ENCODE assay signal across 19 cellular contexts in genomic region chr13:114260818-114261217, GRCh38. TPM values are rescaled to one million over a fixed set of nuclear protein-coding genes. Genes with fewer than 3 reads are reported as not detected.
A peak's percentile ranks its signal among the peaks of the same experiment; 100 is the strongest.
DNase-seq lines count a peak whose midpoint lies in the region; ATAC-seq, FAIRE-seq and TF ChIP-seq lines count a peak whose summit lies in the region.
"Had no signal": no experiment of that assay in that cellular context is flagged by ENCODE, and none has a peak within 500 bp of the region (broad histone marks: within the 10 kb centered on the region; RNA-seq: fewer than 3 reads in every experiment).

No MANE protein-coding gene starts in this region.

- H3K9me3 ChIP-seq in Karpas-422 (ENCODE audit: low read length) = no peaks in the 10 kb centered on the region
- H3K9me3 ChIP-seq: A549, pancreas, SK-N-SH had no signal

- no peak for ATAC-seq in activated CD8-positive, alpha-beta T cell treated with anti-CD3 and anti-CD28 coated beads, Interleukin-2, amount 10 ng/mL, durations not matched to agents 7 days and 5 days
- ATAC-seq: A549 had no signal

- no peak overlapping the region for H3K4me3 ChIP-seq in Karpas-422 (ENCODE audit: low read length)
- H3K4me3 ChIP-seq: A549, pancreas had no signal

- CTCF ChIA-PET in activated CD8-positive, alpha-beta T cell treated with anti-CD3 and anti-CD28 coated beads, Interleukin-2, amount 10 ng/mL, durations not matched to agents 7 days and 5 days (lab: Charles Lee) = no interaction called here
- CTCF ChIA-PET in GM10248 (lab: Yijun Ruan, JAX) = interaction anchor here (2.2 kb wide), 1 partner anchor 25 kb away, joined by 4 read pairs; no protein-coding TSS in a partner anchor

- H3K4me1 Mint-ChIP-seq in activated naive CD4-positive, alpha-beta T cell treated with anti-CD3 and anti-CD28 coated beads, Interleukin-2, amount 50 U/mL, for 24 hours = peaks cover 32% of the 10 kb centered on the region
- peaks cover 53% of the 10 kb centered on the region for H3K4me1 Mint-ChIP-seq in activated CD8-positive, alpha-beta T cell treated with anti-CD3 and anti-CD28 coated beads, Interleukin-2, amount 10 ng/mL, durations not matched to agents 7 days and 5 days (ENCODE audit: low read depth)
- peaks cover 26% of the 10 kb centered on the region for H3K4me1 Mint-ChIP-seq in nephron progenitor cell

- peak overlapping the region; percentile 64 for H3K27ac Mint-ChIP-seq in activated naive CD4-positive, alpha-beta T cell treated with anti-CD3 and anti-CD28 coated beads, Interleukin-2, amount 50 U/mL, for 24 hours
- peak overlapping the region; percentile 40 for H3K27ac Mint-ChIP-seq in activated CD8-positive, alpha-beta T cell treated with anti-CD3 and anti-CD28 coated beads, Interleukin-2, amount 10 ng/mL, durations not matched to agents 7 days and 5 days
- H3K27ac Mint-ChIP-seq in nephron progenitor cell = peak overlapping the region; percentile 78

- H3K27me3 Mint-ChIP-seq in activated naive CD4-positive, alpha-beta T cell treated with anti-CD3 and anti-CD28 coated beads, Interleukin-2, amount 50 U/mL, for 24 hours = no peaks in the 10 kb centered on the region
- H3K27me3 Mint-ChIP-seq in activated CD8-positive, alpha-beta T cell treated with anti-CD3 and anti-CD28 coated beads, Interleukin-2, amount 10 ng/mL, durations not matched to agents 7 days and 5 days (ENCODE audit: low read depth) = no peaks in the 10 kb centered on the region
- peaks cover 3% of the 10 kb centered on the region for H3K27me3 Mint-ChIP-seq in nephron progenitor cell (ENCODE audit: low read depth, poor library complexity)

- peak; percentile 66 for FAIRE-seq in GM19239 (lab: Jason Lieb, UNC)
- FAIRE-seq: A549, pancreas had no signal

- POLR2A ChIA-PET in activated CD8-positive, alpha-beta T cell treated with anti-CD3 and anti-CD28 coated beads, Interleukin-2, amount 10 ng/mL, durations not matched to agents 7 days and 5 days (lab: Charles Lee) = no interaction called here
- POLR2A ChIA-PET in GM10248 (lab: Yijun Ruan, JAX) = no interaction called here

- H3K27me3 ChIP-seq in Karpas-422 (ENCODE audit: low read length) = no peaks in the 10 kb centered on the region
- H3K27me3 ChIP-seq: pancreas had no signal

- H3K9me3 Mint-ChIP-seq in activated naive CD4-positive, alpha-beta T cell treated with anti-CD3 and anti-CD28 coated beads, Interleukin-2, amount 50 U/mL, for 24 hours = no peaks in the 10 kb centered on the region
- H3K9me3 Mint-ChIP-seq in activated CD8-positive, alpha-beta T cell treated with anti-CD3 and anti-CD28 coated beads, Interleukin-2, amount 10 ng/mL, durations not matched to agents 7 days and 5 days (ENCODE audit: insufficient read depth) = no peaks in the 10 kb centered on the region
- no peaks in the 10 kb centered on the region for H3K9me3 Mint-ChIP-seq in nephron progenitor cell

- H3K79me2 ChIP-seq in Karpas-422 (ENCODE audit: low read length) = peaks cover 4% of the 10 kb centered on the region; the same call in 1 of the 2 replicates

- no peaks in the 10 kb centered on the region for H4K20me1 ChIP-seq in Karpas-422 (ENCODE audit: insufficient read depth, low read depth, low read length)

- H3K9me2 ChIP-seq in Karpas-422 (replicated peaks; ENCODE audit: insufficient read depth, low read length) = no peaks in the 10 kb centered on the region
- H3K9me2 ChIP-seq: SK-N-SH had no signal

- no peak overlapping the region for H3K4me3 Mint-ChIP-seq in activated naive CD4-positive, alpha-beta T cell treated with anti-CD3 and anti-CD28 coated beads, Interleukin-2, amount 50 U/mL, for 24 hours
- no peak overlapping the region for H3K4me3 Mint-ChIP-seq in activated CD8-positive, alpha-beta T cell treated with anti-CD3 and anti-CD28 coated beads, Interleukin-2, amount 10 ng/mL, durations not matched to agents 7 days and 5 days
- no peak overlapping the region for H3K4me3 Mint-ChIP-seq in nephron progenitor cell

- no peak overlapping the region for H2AFZ ChIP-seq in Karpas-422 (ENCODE audit: low read length)

- H3K4me2 ChIP-seq in Karpas-422 (ENCODE audit: low read depth, low read length, poor library complexity, severe bottlenecking) = no peak overlapping the region
- H3K4me2 ChIP-seq: A549, SK-N-SH had no signal

- no peak overlapping the region for H3K9ac ChIP-seq in Karpas-422 (ENCODE audit: low read length)
- H3K9ac ChIP-seq: SK-N-SH had no signal

- H3K36me3 Mint-ChIP-seq in activated naive CD4-positive, alpha-beta T cell treated with anti-CD3 and anti-CD28 coated beads, Interleukin-2, amount 50 U/mL, for 24 hours = peaks cover 30% of the 10 kb centered on the region
- peaks cover 75% of the 10 kb centered on the region for H3K36me3 Mint-ChIP-seq in activated CD8-positive, alpha-beta T cell treated with anti-CD3 and anti-CD28 coated beads, Interleukin-2, amount 10 ng/mL, durations not matched to agents 7 days and 5 days (ENCODE audit: low read depth)
- peaks cover 73% of the 10 kb centered on the region for H3K36me3 Mint-ChIP-seq in nephron progenitor cell (ENCODE audit: low read depth)

- TF ChIP-seq CTCF in nephron progenitor cell (IDR thresholded peaks at IDR 0.05) = no peak
- no peak for TF ChIP-seq CTCF in GM10248 (IDR thresholded peaks at IDR 0.05; ENCODE audit: control extremely low read depth, extremely low read depth, low read depth, missing control alignments)

- H3K27ac ChIP-seq in Karpas-422 (ENCODE audit: low read length) = no peak overlapping the region
- H3K27ac ChIP-seq: A549, HL-60 had no signal

- no peak for DNase-seq in activated naive CD4-positive, alpha-beta T cell treated with Interleukin-2 at 50 U/mL for 16 hours
- DNase-seq in GM19239 (ENCODE audit: insufficient read length, low spot score) = no peak
- DNase-seq in activated CD8-positive, alpha-beta T cell treated with anti-CD3 and anti-CD28 coated beads, Interleukin-2, amount 10 ng/mL, durations not matched to agents 7 days and 5 days = no peak
- no peak for DNase-seq in nephron progenitor cell
- DNase-seq in NCI-H2227 (lab: John Stamatoyannopoulos, UW; ENCODE audit: unreplicated experiment) = no peak
- no peak for DNase-seq in GM10248 (ENCODE audit: extremely low spot score)
- DNase-seq in Karpas-422 = no peak
- DNase-seq: activated CD4-positive, alpha-beta T cell treated with anti-CD3 and anti-CD28 coated beads for 4 hours; activated CD8-positive, alpha-beta memory T cell treated with anti-CD3 and anti-CD28 coated beads, Interleukin-2, amount 50 U/mL, for 48 hours; activated naive CD4-positive, alpha-beta T cell; C1 segment of cervical spinal cord; NCI-H1048; NCI-H446 treated with DMSO at 0.1 percent for 48 hours; NK-92 treated with Interleukin-12 subunit alpha and Interleukin-12 subunit beta, amount 100 ng/mL, for 24 hours; SK-N-SH had no signal

- peaks cover 89% of the 10 kb centered on the region for H3K36me3 ChIP-seq in Karpas-422 (ENCODE audit: insufficient read depth, low read length)

- H3K4me1 ChIP-seq in Karpas-422 (ENCODE audit: low read length) = no peaks in the 10 kb centered on the region
- H3K4me1 ChIP-seq: A549 had no signal

RNA-seq across cellular contexts. Expression of gene UPF3A, which starts 20.6 kb away (rescaled TPM):
- 10 to 100 TPM; 53.3 to 58.8 TPM for total RNA-seq in activated CD8-positive, alpha-beta T cell treated with anti-CD3 and anti-CD28 coated beads, Interleukin-2, amount 10 ng/mL, durations not matched to agents 7 days and 5 days
- 35.8 and 41.1 TPM in 2 replicates for total RNA-seq in Karpas-422 (2014; rRNA removed; shearing (Covaris generic); ENCODE audit: low replicate concordance)

RNA-seq across cellular contexts. Expression of gene CDC16, which starts 26.1 kb away (rescaled TPM):
- total RNA-seq in activated CD8-positive, alpha-beta T cell treated with anti-CD3 and anti-CD28 coated beads, Interleukin-2, amount 10 ng/mL, durations not matched to agents 7 days and 5 days = 10 to 100 TPM; 71.4 to 74.7 TPM
- total RNA-seq in Karpas-422 (2014; rRNA removed; shearing (Covaris generic); ENCODE audit: low replicate concordance) = 41.9 and 57.1 TPM in 2 replicates

RNA-seq across cellular contexts. Expression of gene CHAMP1, which starts 53.5 kb away (rescaled TPM):
- 10 to 100 TPM; 31.6 to 33.3 TPM for total RNA-seq in activated CD8-positive, alpha-beta T cell treated with anti-CD3 and anti-CD28 coated beads, Interleukin-2, amount 10 ng/mL, durations not matched to agents 7 days and 5 days
- 22.5 and 35.2 TPM in 2 replicates for total RNA-seq in Karpas-422 (2014; rRNA removed; shearing (Covaris generic); ENCODE audit: low replicate concordance)
